8 cellular contexts compared by ENCODE assay signal in the genomic region with DNA sequence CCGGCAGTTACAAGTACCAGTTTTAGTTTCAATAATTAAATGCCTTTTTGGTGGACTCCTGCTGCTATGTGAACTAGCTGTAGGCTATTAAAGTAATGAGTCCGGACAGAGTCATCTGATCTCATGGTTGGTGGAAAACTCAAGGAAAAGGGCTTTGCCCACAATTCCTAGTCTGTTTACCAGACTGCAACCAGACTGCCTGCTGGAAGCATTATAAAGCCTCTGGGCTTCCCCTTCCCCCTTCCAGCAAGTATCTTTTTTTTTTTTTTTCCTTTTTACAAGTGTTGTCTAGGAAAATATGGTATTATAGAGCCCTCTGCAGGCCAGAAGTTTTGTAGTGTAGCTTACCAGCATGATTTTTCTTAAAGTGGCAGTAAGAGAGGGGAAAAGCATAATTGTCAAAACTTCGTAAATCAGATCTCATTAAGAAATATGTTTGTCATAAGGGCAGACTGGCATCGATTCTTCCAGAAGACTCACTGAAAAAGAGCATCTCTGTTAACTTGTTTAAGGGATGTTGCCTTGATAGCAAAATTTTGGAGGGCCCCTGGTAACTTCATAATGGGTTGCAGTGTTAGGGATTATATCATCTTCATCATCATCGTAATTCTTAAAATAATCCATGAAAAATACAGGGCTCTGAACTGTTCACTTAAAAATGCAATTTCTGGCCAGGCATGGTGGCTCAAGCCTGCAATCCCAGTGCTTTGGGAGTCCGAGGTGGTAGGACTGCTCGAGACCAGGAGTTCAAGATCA.
DNase-seq lines count a peak whose midpoint lies in the region; TF ChIP-seq lines count a peak whose summit lies in the region.

No MANE protein-coding gene starts in this region.

- H3K4me3 ChIP-seq in cardiac muscle cell = no peak overlapping the region
- no peak overlapping the region for H3K4me3 ChIP-seq in astrocyte of the cerebellum (ENCODE audit: low read depth, low read length)
- H3K4me3 ChIP-seq in stomach = no peak overlapping the region

- WGBS in stomach, 5 donors = 52 to 66% (median 62%) methylated on average over 7 of the region's 7 CpGs

- peaks cover 0 to 10% (median 0%) of the 10 kb centered on the region in 3 donors for H3K27me3 Mint-ChIP-seq in immature natural killer cell (ENCODE audit: low read depth in 3 of 3)

- no peaks in the 10 kb centered on the region for H3K27me3 ChIP-seq in cardiac muscle cell
- no peaks in the 10 kb centered on the region for H3K27me3 ChIP-seq in stomach

- TF ChIP-seq EP300 in stomach (IDR thresholded peaks at IDR 0.05) = no peak

- peak; percentile 60 for TF ChIP-seq CTCF in cardiac muscle cell (IDR thresholded peaks at IDR 0.05; ENCODE audit: low read depth, low read length)
- TF ChIP-seq CTCF in astrocyte of the cerebellum (IDR thresholded peaks at IDR 0.05; ENCODE audit: low read depth, low read length, missing control alignments) = peak; percentile 47
- peak in 4 of 7 experiments; percentile 19 to 46 (median 45) for TF ChIP-seq CTCF in stomach (IDR thresholded peaks at IDR 0.05)

- H3K36me3 ChIP-seq in cardiac muscle cell (no peaks in the 10 kb centered on the region), stomach (no peaks in the 10 kb centered on the region)

- H3K9me3 ChIP-seq in cardiac muscle cell (ENCODE audit: low read depth) (no peaks in the 10 kb centered on the region), stomach (no peaks in the 10 kb centered on the region)

- peak; percentile 71 to 89 for DNase-seq in cardiac muscle cell (ENCODE audit: low read depth in 1 of 2, low spot score in 1 of 2)
- DNase-seq in cardiac septum (ENCODE audit: low spot score) = no peak
- peak; percentile 73 for DNase-seq in HS-5 (ENCODE audit: low read depth)
- DNase-seq in NCI-H526 treated with DMSO at 0.1 percent for 48 hours (lab: John Stamatoyannopoulos, UW) = peak; percentile 71
- peak; percentile 81 for DNase-seq in astrocyte of the cerebellum (ENCODE audit: low read depth)
- DNase-seq in immature natural killer cell = peak; percentile 27 to 36 (median 31)
- DNase-seq in stomach = no peak
- no peak for DNase-seq in UCSD-AML1 (lab: John Stamatoyannopoulos, UW; ENCODE audit: unreplicated experiment)

- in situ Hi-C loops in astrocyte of the cerebellum (cut with HindIII; ENCODE audit: low sequenced_read_pairs) = no loop called here

- peaks cover 27 to 68% of the 10 kb centered on the region in 2 donors for H3K4me1 Mint-ChIP-seq in immature natural killer cell

- intact Hi-C loops in cardiac septum (cut with DNase I) = loop anchor here (5.0 to 10.0 kb wide), 2 partner anchors 176 to 724 kb away; partner anchors contain the start of gene TAX1BP1
- intact Hi-C loops in stomach (cut with DNase I; ENCODE audit: low total_unique reads) = loop anchor here (10.0 kb wide), 1 partner anchor 716 kb away; the partner anchor contains the start of gene HOXA13

- peaks cover 0 to 3% (median 0%) of the 10 kb centered on the region in 3 donors for H3K36me3 Mint-ChIP-seq in immature natural killer cell

- H3K27ac Mint-ChIP-seq in immature natural killer cell = peak overlapping the region in 2 of 6 donors; percentile 8 to 33

- peaks cover 3% of the 10 kb centered on the region for H3K4me1 ChIP-seq in cardiac muscle cell (ENCODE audit: low read depth)
- peaks cover 0 to 38% (median 13%) of the 10 kb centered on the region in 4 donors for H3K4me1 ChIP-seq in stomach

- no peak for TF ChIP-seq POLR2A in stomach (IDR thresholded peaks at IDR 0.05)

- no peak overlapping the region for H3K4me3 Mint-ChIP-seq in immature natural killer cell

- H3K9me3 Mint-ChIP-seq in immature natural killer cell = no peaks in the 10 kb centered on the region

- no peak overlapping the region for H3K27ac ChIP-seq in cardiac muscle cell
- no peak overlapping the region for H3K27ac ChIP-seq in stomach

Comparison
In these comparisons a context has a peak if more than half of its experiments do, and no peak if none do; other contexts are left out.
1. DNase-seq: peak in cardiac muscle cell (2 of 2), HS-5 (single experiment), NCI-H526 treated with DMSO at 0.1 percent for 48 hours (single experiment), astrocyte of the cerebellum (single experiment) and immature natural killer cell (3 of 3); none in cardiac septum (single experiment), stomach (single experiment) and UCSD-AML1 (single experiment).
2. Peak in every context shown above with its lines, with median percentiles within 50 percentile points of each other: CTCF ChIP-seq.